31 cellular contexts compared by ENCODE assay signal in the genomic region with DNA sequence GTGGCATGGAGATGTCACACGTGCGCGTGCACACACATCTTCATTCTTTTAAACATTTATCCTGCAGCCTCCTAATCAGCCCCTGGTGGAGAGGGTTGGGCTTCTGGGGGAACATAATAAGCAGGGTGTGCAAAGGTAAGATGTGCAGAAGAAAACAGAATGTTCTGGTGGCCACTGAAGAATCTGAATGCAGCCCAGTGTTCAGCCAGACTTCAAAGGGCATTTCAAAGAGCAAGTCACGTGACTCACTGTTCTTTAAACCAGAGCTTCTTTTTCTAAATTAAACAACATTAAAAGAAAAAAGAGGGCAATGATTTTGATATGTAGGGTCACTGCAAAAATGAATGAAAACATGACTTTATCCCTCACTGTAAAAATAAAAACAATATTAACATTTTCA.
"Had no signal": no experiment of that assay in that cellular context is flagged by ENCODE, and none has a peak within 500 bp of the region (broad histone marks: within the 10 kb centered on the region; RNA-seq: fewer than 3 reads in every experiment).

No MANE protein-coding gene starts in this region.

- H3K27ac ChIP-seq: breast epithelium, epithelial cell of prostate, gastroesophageal sphincter, sigmoid colon had no signal

- FAIRE-seq: kidney, small intestine had no signal

- H3K9me3 Mint-ChIP-seq: activated CD4-positive, alpha-beta memory T cell treated with anti-CD3 and anti-CD28 coated beads for 36 hours; activated naive CD4-positive, alpha-beta T cell treated with anti-CD3 and anti-CD28 coated beads, Interleukin-2, amount 10 ng/mL, durations not matched to agents 7 days and 5 days; activated naive CD8-positive, alpha-beta T cell treated with anti-CD3 and anti-CD28 coated beads, Interleukin-2, amount 10 ng/mL, durations not matched to agents 7 days and 5 days; activated T-helper 1 cell treated with anti-CD3 and anti-CD28 coated beads, Interleukin-12 subunit alpha, Interleukin-12 subunit beta, Interleukin-2, Interleukin-4 antibody, amounts not matched to agents 30 ng/mL and 10 ng/mL and 1 ng/mL, durations not matched to agents 14 hours and 24 hours and 36 hours; immature natural killer cell; memory B cell; natural killer cell; stimulated activated memory B cell treated with anti-CD40 and anti-IgM and Interleukin-4, amounts not matched to agents 10 μg/mL and 1 μg/mL and 100 μg/mL, for 72 hours; stimulated activated naive CD8-positive, alpha-beta T cell treated with anti-CD3 and anti-CD28 coated beads, Interleukin-15, amount 100 ng/mL, for 72 hours; T-helper 2 cell treated with Interferon-gamma antibody and Interleukin-4, amounts not matched to agents 5 μg/mL and 100 μg/mL, for 36 hours had no signal

- H3K4me1 ChIP-seq: breast epithelium, gastroesophageal sphincter had no signal

- H3K36me3 ChIP-seq: breast epithelium, gastroesophageal sphincter, sigmoid colon, upper lobe of left lung had no signal

- H3K27me3 Mint-ChIP-seq: stimulated activated naive CD8-positive, alpha-beta T cell treated with anti-CD3 and anti-CD28 coated beads, Interleukin-15, amount 100 ng/mL, for 72 hours had no signal

- H3K4me3 Mint-ChIP-seq: activated CD4-positive, alpha-beta memory T cell treated with anti-CD3 and anti-CD28 coated beads for 36 hours; activated CD4-positive, alpha-beta T cell treated with anti-CD3 and anti-CD28 coated beads for 36 hours; activated naive CD4-positive, alpha-beta T cell treated with anti-CD3 and anti-CD28 coated beads, Interleukin-2, amount 10 ng/mL, durations not matched to agents 7 days and 5 days; activated naive CD8-positive, alpha-beta T cell treated with anti-CD3 and anti-CD28 coated beads, Interleukin-2, amount 10 ng/mL, durations not matched to agents 7 days and 5 days; activated T-helper 1 cell treated with anti-CD3 and anti-CD28 coated beads, Interleukin-12 subunit alpha, Interleukin-12 subunit beta, Interleukin-2, Interleukin-4 antibody, amounts not matched to agents 30 ng/mL and 10 ng/mL and 1 ng/mL, durations not matched to agents 14 hours and 24 hours and 36 hours; memory B cell; natural killer cell; stimulated activated memory B cell treated with anti-CD40 and anti-IgM and Interleukin-4, amounts not matched to agents 10 μg/mL and 1 μg/mL and 100 μg/mL, for 72 hours; stimulated activated naive CD8-positive, alpha-beta T cell treated with anti-CD3 and anti-CD28 coated beads, Interleukin-15, amount 100 ng/mL, for 72 hours; T-helper 2 cell treated with Interferon-gamma antibody and Interleukin-4, amounts not matched to agents 5 μg/mL and 100 μg/mL, for 36 hours had no signal

- DNase-seq: activated CD4-positive, alpha-beta memory T cell treated with anti-CD3 and anti-CD28 coated beads for 36 hours; activated CD4-positive, alpha-beta T cell treated with anti-CD3 and anti-CD28 coated beads for 36 hours; activated CD4-positive, CD25-positive, alpha-beta regulatory T cell; activated CD8-positive, alpha-beta memory T cell treated with anti-CD3 and anti-CD28 coated beads, Interleukin-2, amount 50 U/mL, for 4 hours; activated effector memory CD4-positive, alpha-beta T cell treated with anti-CD3 and anti-CD28 coated beads, Interleukin-2, amount 50 U/mL, for 16 hours; activated naive CD4-positive, alpha-beta T cell treated with anti-CD3 and anti-CD28 coated beads, Interleukin-2, amount 10 ng/mL, durations not matched to agents 7 days and 5 days; activated naive CD8-positive, alpha-beta T cell treated with anti-CD3 and anti-CD28 coated beads, Interleukin-2, amount 10 ng/mL, durations not matched to agents 7 days and 5 days; activated T-cell treated with anti-CD3 and anti-CD28 coated beads, Interleukin-2, amount 50 U/mL, for 1 hour; amygdala; central memory CD4-positive, alpha-beta T cell; dermis blood vessel endothelial cell; effector CD4-positive, alpha-beta T cell; hypothalamus; immature natural killer cell; kidney; left colon; natural killer cell; sigmoid colon; small intestine; stimulated activated CD4-positive, alpha-beta T cell treated with anti-CD3 and anti-CD28 coated beads, Interleukin-4, amount 100 ng/mL, for 24 hours; stimulated activated naive CD8-positive, alpha-beta T cell treated with anti-CD3 and anti-CD28 coated beads, Interleukin-15, amount 100 ng/mL, for 72 hours; substantia nigra; T-helper 1 cell had no signal

- ATAC-seq: activated CD4-positive, alpha-beta T cell treated with anti-CD3 and anti-CD28 coated beads for 36 hours; gastroesophageal sphincter; left colon; natural killer cell; stimulated activated memory B cell treated with anti-CD40 and anti-IgM and Interleukin-4, amounts not matched to agents 10 μg/mL and 1 μg/mL and 100 μg/mL, for 72 hours; stimulated activated naive CD8-positive, alpha-beta T cell treated with anti-CD3 and anti-CD28 coated beads, Interleukin-15, amount 100 ng/mL, for 72 hours had no signal

- H3K4me1 Mint-ChIP-seq: activated naive CD4-positive, alpha-beta T cell treated with anti-CD3 and anti-CD28 coated beads, Interleukin-2, amount 10 ng/mL, durations not matched to agents 7 days and 5 days; activated naive CD8-positive, alpha-beta T cell treated with anti-CD3 and anti-CD28 coated beads, Interleukin-2, amount 10 ng/mL, durations not matched to agents 7 days and 5 days had no signal

- H3K36me3 Mint-ChIP-seq: activated CD4-positive, alpha-beta memory T cell treated with anti-CD3 and anti-CD28 coated beads for 36 hours; activated naive CD4-positive, alpha-beta T cell treated with anti-CD3 and anti-CD28 coated beads, Interleukin-2, amount 10 ng/mL, durations not matched to agents 7 days and 5 days; activated naive CD8-positive, alpha-beta T cell treated with anti-CD3 and anti-CD28 coated beads, Interleukin-2, amount 10 ng/mL, durations not matched to agents 7 days and 5 days; immature natural killer cell; memory B cell; natural killer cell; stimulated activated memory B cell treated with anti-CD40 and anti-IgM and Interleukin-4, amounts not matched to agents 10 μg/mL and 1 μg/mL and 100 μg/mL, for 72 hours had no signal

- H3K27me3 ChIP-seq: breast epithelium, gastroesophageal sphincter, sigmoid colon, upper lobe of left lung had no signal

- H3K9me3 ChIP-seq: breast epithelium, gastroesophageal sphincter, sigmoid colon, upper lobe of left lung had no signal

- H3K4me3 ChIP-seq: breast epithelium, gastroesophageal sphincter, sigmoid colon, upper lobe of left lung had no signal

- H3K27ac Mint-ChIP-seq: activated CD4-positive, alpha-beta memory T cell treated with anti-CD3 and anti-CD28 coated beads for 36 hours; activated CD4-positive, alpha-beta T cell treated with anti-CD3 and anti-CD28 coated beads for 36 hours; activated naive CD4-positive, alpha-beta T cell treated with anti-CD3 and anti-CD28 coated beads, Interleukin-2, amount 10 ng/mL, durations not matched to agents 7 days and 5 days; activated naive CD8-positive, alpha-beta T cell treated with anti-CD3 and anti-CD28 coated beads, Interleukin-2, amount 10 ng/mL, durations not matched to agents 7 days and 5 days; activated T-helper 1 cell treated with anti-CD3 and anti-CD28 coated beads, Interleukin-12 subunit alpha, Interleukin-12 subunit beta, Interleukin-2, Interleukin-4 antibody, amounts not matched to agents 30 ng/mL and 10 ng/mL and 1 ng/mL, durations not matched to agents 14 hours and 24 hours and 36 hours; memory B cell; natural killer cell; stimulated activated memory B cell treated with anti-CD40 and anti-IgM and Interleukin-4, amounts not matched to agents 10 μg/mL and 1 μg/mL and 100 μg/mL, for 72 hours; stimulated activated naive CD8-positive, alpha-beta T cell treated with anti-CD3 and anti-CD28 coated beads, Interleukin-15, amount 100 ng/mL, for 72 hours; T-helper 2 cell treated with Interferon-gamma antibody and Interleukin-4, amounts not matched to agents 5 μg/mL and 100 μg/mL, for 36 hours had no signal
